In the genomic region with DNA sequence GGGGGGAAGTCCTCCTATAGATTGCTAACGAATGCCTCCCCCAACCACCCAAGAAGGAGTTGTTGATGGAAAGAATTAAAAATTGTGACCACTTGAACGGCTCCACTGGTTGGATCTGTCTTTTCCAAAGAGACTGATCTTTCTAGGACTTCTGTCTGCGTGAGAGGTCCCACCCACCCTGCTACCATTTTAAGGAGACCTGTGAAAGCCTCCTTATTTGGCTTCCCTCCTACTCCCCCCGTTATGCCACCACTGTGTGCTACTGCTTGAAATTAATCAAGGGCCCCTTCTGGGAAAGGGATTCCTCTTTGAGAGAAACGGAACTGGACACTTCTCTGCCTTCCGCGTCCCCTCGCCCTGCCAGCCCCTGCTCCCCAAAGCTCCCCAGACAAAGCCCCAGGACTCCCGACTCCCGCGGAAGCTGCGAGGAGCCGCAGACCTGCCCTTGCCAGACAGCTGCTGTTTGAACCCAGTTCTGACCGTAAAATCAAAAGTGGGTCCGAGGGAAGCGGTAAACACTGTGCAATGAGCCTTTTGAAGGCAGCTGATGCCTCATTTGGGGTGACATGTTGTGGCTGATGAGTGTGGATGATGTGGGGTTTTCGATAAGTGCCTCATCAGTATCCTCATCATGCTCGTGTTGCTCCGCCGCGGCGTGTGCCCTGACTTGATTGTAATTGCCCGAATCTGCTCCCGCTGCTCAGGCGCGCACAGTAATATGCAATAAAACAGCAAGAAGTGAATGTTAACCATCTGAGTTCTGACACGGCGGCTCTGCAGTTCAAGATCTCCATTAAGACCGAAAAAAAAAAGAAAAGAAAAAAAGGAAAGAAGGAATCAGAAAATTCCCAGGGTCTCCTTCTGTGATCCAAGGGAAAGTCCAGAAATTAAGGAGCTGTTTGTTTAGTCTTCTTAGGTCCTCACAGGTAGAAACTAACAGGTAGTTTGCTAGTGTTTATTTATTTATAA, we compare ENCODE assay signal across 7 cellular contexts. TPM values are rescaled to one million over a fixed set of nuclear protein-coding genes. Genes with fewer than 3 reads are reported as not detected.
DNase-seq lines count a peak whose midpoint lies in the region; ATAC-seq and TF ChIP-seq lines count a peak whose summit lies in the region.

No MANE protein-coding gene starts in this region.

- CTCF ChIA-PET in PC-9 (lab: Charles Lee): no interaction called here

- no peak overlapping the region for H2AFZ ChIP-seq in PC-9

- TF ChIP-seq CTCF in lower lobe of right lung (IDR thresholded peaks at IDR 0.05) (no peak), PC-9 (conservative IDR thresholded peaks at IDR 0.05) (no peak)

- H3F3A ChIP-seq in PC-9 (ENCODE audit: insufficient read depth, low read depth): no peaks in the 10 kb centered on the region

- peak overlapping the region; percentile 43 for H3K4me3 ChIP-seq in HUES6 (ENCODE audit: low read depth, low read length)
- H3K4me3 ChIP-seq in lower lobe of right lung: peak overlapping the region; percentile 51
- H3K4me3 ChIP-seq in stomach smooth muscle (ENCODE audit: low read length in 2 of 2): peak overlapping the region; percentile 71 to 78
- H3K4me3 ChIP-seq in PC-9: no peak overlapping the region

- POLR2A ChIA-PET in activated naive CD8-positive, alpha-beta T cell treated with anti-CD3 and anti-CD28 coated beads, Interleukin-2, amount 10 ng/mL, durations not matched to agents 7 days and 5 days (lab: Charles Lee): no interaction called here
- POLR2A ChIA-PET in PC-9 (lab: Charles Lee; ENCODE audit: unreplicated experiment): interaction anchor here (0.6 kb wide), 1 partner anchor 211 kb away, joined by 5 read pairs; no protein-coding TSS in a partner anchor

- H3K9me3 ChIP-seq in HUES6 (ENCODE audit: control insufficient read depth, insufficient read depth, low read depth, low read length): no peaks in the 10 kb centered on the region
- no peaks in the 10 kb centered on the region for H3K9me3 ChIP-seq in lower lobe of right lung
- H3K9me3 ChIP-seq in stomach smooth muscle (ENCODE audit: control insufficient read depth in 2 of 2, low read length in 2 of 2): no peaks in the 10 kb centered on the region
- no peaks in the 10 kb centered on the region for H3K9me3 ChIP-seq in PC-9 (ENCODE audit: insufficient read depth, low read depth)

- ATAC-seq in activated naive CD8-positive, alpha-beta T cell treated with anti-CD3 and anti-CD28 coated beads, Interleukin-2, amount 10 ng/mL, durations not matched to agents 7 days and 5 days (ENCODE audit: low read depth): peak; percentile 39
- ATAC-seq in lower lobe of right lung: peak; percentile 59 to 68

- no peak overlapping the region for H3K4me2 ChIP-seq in PC-9

- no peaks in the 10 kb centered on the region for H3K79me2 ChIP-seq in PC-9 (ENCODE audit: low read depth)

- intact Hi-C loops in lower lobe of right lung (cut with DNase I): no loop called here
- intact Hi-C loops in PC-9 (cut with micrococcal nuclease; ENCODE audit: unreplicated experiment): no loop called here

- H3K9me2 ChIP-seq in PC-9 (ENCODE audit: insufficient read depth): no peaks in the 10 kb centered on the region

- DNase-seq in activated naive CD8-positive, alpha-beta T cell treated with anti-CD3 and anti-CD28 coated beads, Interleukin-2, amount 10 ng/mL, durations not matched to agents 7 days and 5 days: peak; percentile 26
- DNase-seq in lower lobe of right lung: peak; percentile 50
- DNase-seq in PC-9: no peak
- no peak for DNase-seq in NCI-H524 treated with DMSO at 0.1 percent for 48 hours (lab: John Stamatoyannopoulos, UW)
- DNase-seq in NCI-H510A (lab: John Stamatoyannopoulos, UW): no peak

- H3K4me1 ChIP-seq in HUES6 (ENCODE audit: control insufficient read depth, insufficient read depth, low read length) (peaks cover 57% of the 10 kb centered on the region), lower lobe of right lung (peaks cover 8% of the 10 kb centered on the region), stomach smooth muscle (ENCODE audit: control insufficient read depth, insufficient read depth, low read length) (peaks cover 5% of the 10 kb centered on the region), PC-9 (replicated peaks; ENCODE audit: insufficient read depth) (no peaks in the 10 kb centered on the region)

- H3K27me3 ChIP-seq in HUES6 (ENCODE audit: control insufficient read depth, insufficient read depth, low read length) (peaks cover 36% of the 10 kb centered on the region), lower lobe of right lung (ENCODE audit: low read depth) (peaks cover 31% of the 10 kb centered on the region), stomach smooth muscle (ENCODE audit: control insufficient read depth in 1 of 2, insufficient read depth in 2 of 2, low read length in 2 of 2) (peaks cover 20 to 26% of the 10 kb centered on the region in 2 donors), PC-9 (ENCODE audit: insufficient read depth, low read depth) (no peaks in the 10 kb centered on the region)

- H3K36me3 ChIP-seq in HUES6 (ENCODE audit: control insufficient read depth, insufficient read depth, low read length) (no peaks in the 10 kb centered on the region), lower lobe of right lung (no peaks in the 10 kb centered on the region), stomach smooth muscle (ENCODE audit: control insufficient read depth in 2 of 2, insufficient read depth in 2 of 2, low read length in 2 of 2) (no peaks in the 10 kb centered on the region), PC-9 (ENCODE audit: low read depth) (no peaks in the 10 kb centered on the region)

- no peaks in the 10 kb centered on the region for H3K36me3 Mint-ChIP-seq in activated naive CD8-positive, alpha-beta T cell treated with anti-CD3 and anti-CD28 coated beads, Interleukin-2, amount 10 ng/mL, durations not matched to agents 7 days and 5 days

- BruUV-seq in PC-9 (replicated peaks; lab: Mats Ljungman, UMichigan): no TSS peak

- H3K27me3 Mint-ChIP-seq in activated naive CD8-positive, alpha-beta T cell treated with anti-CD3 and anti-CD28 coated beads, Interleukin-2, amount 10 ng/mL, durations not matched to agents 7 days and 5 days: peaks cover 67% of the 10 kb centered on the region

- H3K9me3 Mint-ChIP-seq in activated naive CD8-positive, alpha-beta T cell treated with anti-CD3 and anti-CD28 coated beads, Interleukin-2, amount 10 ng/mL, durations not matched to agents 7 days and 5 days: no peaks in the 10 kb centered on the region

- H4K20me1 ChIP-seq in PC-9 (ENCODE audit: insufficient read depth): no peaks in the 10 kb centered on the region

- H3K27ac ChIP-seq in HUES6 (ENCODE audit: low read depth, low read length): no peak overlapping the region
- H3K27ac ChIP-seq in lower lobe of right lung: peak overlapping the region; percentile 63
- no peak overlapping the region for H3K27ac ChIP-seq in stomach smooth muscle (ENCODE audit: low read length)
- no peak overlapping the region for H3K27ac ChIP-seq in PC-9

- H3K27ac Mint-ChIP-seq in activated naive CD8-positive, alpha-beta T cell treated with anti-CD3 and anti-CD28 coated beads, Interleukin-2, amount 10 ng/mL, durations not matched to agents 7 days and 5 days: no peak overlapping the region

- H3K9ac ChIP-seq in HUES6 (ENCODE audit: low read length) (no peak overlapping the region), stomach smooth muscle (ENCODE audit: low read length in 2 of 2) (no peak overlapping the region)

- peaks cover 9% of the 10 kb centered on the region for H3K4me1 Mint-ChIP-seq in activated naive CD8-positive, alpha-beta T cell treated with anti-CD3 and anti-CD28 coated beads, Interleukin-2, amount 10 ng/mL, durations not matched to agents 7 days and 5 days

- H3K4me3 Mint-ChIP-seq in activated naive CD8-positive, alpha-beta T cell treated with anti-CD3 and anti-CD28 coated beads, Interleukin-2, amount 10 ng/mL, durations not matched to agents 7 days and 5 days: peak overlapping the region; percentile 77

RNA-seq across cellular contexts. Expression of gene MBIP, which starts 48.2 kb away (rescaled TPM):
- total RNA-seq in activated naive CD8-positive, alpha-beta T cell treated with anti-CD3 and anti-CD28 coated beads, Interleukin-2, amount 10 ng/mL, durations not matched to agents 7 days and 5 days: 10 to 100 TPM; 21.1 to 24.5 TPM
- 111 TPM for total RNA-seq in lower lobe of right lung
- total RNA-seq in PC-9 (2021): 13.8 and 15.2 TPM in 2 replicates

Comparison
In these comparisons a context has a peak if more than half of its experiments do, and no peak if none do; other contexts are left out.
1. DNase-seq: peak in activated naive CD8-positive, alpha-beta T cell treated with anti-CD3 and anti-CD28 coated beads, Interleukin-2, amount 10 ng/mL, durations not matched to agents 7 days and 5 days (single experiment) and lower lobe of right lung (single experiment); none in PC-9 (0 of 2), NCI-H524 treated with DMSO at 0.1 percent for 48 hours (single experiment) and NCI-H510A (single experiment).